9 cellular contexts compared by ENCODE assay signal in the genomic region with DNA sequence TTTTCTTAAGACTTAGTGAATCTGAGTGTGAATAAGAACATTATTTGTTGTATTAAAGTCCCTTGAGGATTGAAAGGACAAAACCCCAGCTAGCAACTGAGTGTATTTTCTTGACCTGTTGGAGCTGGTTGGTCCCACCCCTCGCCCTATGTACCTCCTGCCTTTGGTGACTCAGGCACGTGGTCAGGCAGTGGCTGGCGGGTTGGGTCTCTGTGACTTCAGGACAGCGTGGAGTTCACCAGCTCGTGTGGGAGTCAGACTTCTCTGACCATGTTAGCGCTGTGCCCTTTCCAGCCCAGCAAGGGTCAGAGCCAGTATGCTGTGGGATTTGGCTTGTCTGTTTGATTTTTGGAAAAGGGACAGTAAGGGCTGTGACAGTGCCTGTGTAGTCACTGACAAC.
DNase-seq lines count a peak whose midpoint lies in the region; ATAC-seq and TF ChIP-seq lines count a peak whose summit lies in the region.
"Had no signal": no experiment of that assay in that cellular context is flagged by ENCODE, and none has a peak within 500 bp of the region (broad histone marks: within the 10 kb centered on the region; RNA-seq: fewer than 3 reads in every experiment).

No MANE protein-coding gene starts in this region.

- H3K18ac ChIP-seq in mesenchymal stem cell (ENCODE audit: low read depth in 1 of 2, low read length in 2 of 2), result no peak overlapping the region

- no peak overlapping the region for H4K91ac ChIP-seq in mesenchymal stem cell (ENCODE audit: low read length)

- H3K23ac ChIP-seq in mesenchymal stem cell (ENCODE audit: low read length in 2 of 2), result no peak overlapping the region

- H3K4me2 ChIP-seq in mesenchymal stem cell (ENCODE audit: low read length, poor library complexity, severe bottlenecking), result no peak overlapping the region
- H3K4me2 ChIP-seq in neural progenitor cell, result no peak overlapping the region

- ATAC-seq in activated naive CD4-positive, alpha-beta T cell treated with anti-CD3 and anti-CD28 coated beads, Interleukin-2, amount 50 U/mL, for 72 hours, result peak; percentile 63 to 95

- H2BK12ac ChIP-seq in mesenchymal stem cell (ENCODE audit: low read length in 2 of 2), result no peak overlapping the region

- peaks cover 31 to 74% of the 10 kb centered on the region in 2 experiments for H3K36me3 ChIP-seq in mesenchymal stem cell (ENCODE audit: control insufficient read depth in 1 of 2, insufficient read depth in 2 of 2, low read depth in 1 of 2, low read length in 2 of 2)
- H3K36me3 ChIP-seq in neural progenitor cell, result no peaks in the 10 kb centered on the region

- H3K79me1 ChIP-seq in mesenchymal stem cell (replicated peaks; ENCODE audit: low read length, poor library complexity, severe bottlenecking), result peaks cover 35% of the 10 kb centered on the region

- H3K9me3 ChIP-seq in mesenchymal stem cell (ENCODE audit: control insufficient read depth, low read length) (no peaks in the 10 kb centered on the region), neural progenitor cell (ENCODE audit: low read depth) (no peaks in the 10 kb centered on the region)

- H3K4me1 Mint-ChIP-seq in chondrocyte (ENCODE audit: low read depth) (peaks cover 23% of the 10 kb centered on the region), neural progenitor cell (peaks cover 28% of the 10 kb centered on the region)

- peaks cover 13% of the 10 kb centered on the region for H3F3A ChIP-seq in neural progenitor cell (ENCODE audit: low read depth)

- H3K4me1 ChIP-seq in mesenchymal stem cell (ENCODE audit: control insufficient read depth, insufficient read depth, low read depth, low read length), result peaks cover 24% of the 10 kb centered on the region
- peaks cover 36% of the 10 kb centered on the region for H3K4me1 ChIP-seq in neural progenitor cell

- TF ChIP-seq CTCF in chondrocyte (IDR thresholded peaks at IDR 0.05), result no peak
- TF ChIP-seq CTCF in neural progenitor cell (IDR thresholded peaks at IDR 0.05), result no peak

- H3K9ac ChIP-seq in mesenchymal stem cell (ENCODE audit: low read length), result no peak overlapping the region
- no peak overlapping the region for H3K9ac ChIP-seq in neural progenitor cell

- no peak overlapping the region for H3K4ac ChIP-seq in mesenchymal stem cell (ENCODE audit: low read depth in 1 of 2, low read length in 2 of 2)

- no peak overlapping the region for H3K27ac Mint-ChIP-seq in activated naive CD4-positive, alpha-beta T cell treated with anti-CD3 and anti-CD28 coated beads, Interleukin-2, amount 50 U/mL, for 72 hours
- peak overlapping the region; percentile 22 for H3K27ac Mint-ChIP-seq in chondrocyte (ENCODE audit: unreplicated experiment)
- H3K27ac Mint-ChIP-seq in neural progenitor cell, result no peak overlapping the region

- H2BK120ac ChIP-seq in mesenchymal stem cell (ENCODE audit: low read depth, low read length), result no peak overlapping the region

- H4K20me1 ChIP-seq in neural progenitor cell (ENCODE audit: low read depth), result peaks cover 17% of the 10 kb centered on the region

- no peaks in the 10 kb centered on the region for H3K79me2 ChIP-seq in neural progenitor cell (ENCODE audit: low read depth)

- H3K9me3 Mint-ChIP-seq in activated naive CD4-positive, alpha-beta T cell treated with anti-CD3 and anti-CD28 coated beads, Interleukin-2, amount 50 U/mL, for 72 hours, result no peaks in the 10 kb centered on the region
- H3K9me3 Mint-ChIP-seq in chondrocyte (ENCODE audit: low read depth), result no peaks in the 10 kb centered on the region
- no peaks in the 10 kb centered on the region for H3K9me3 Mint-ChIP-seq in neural progenitor cell

- H3K27me3 ChIP-seq in mesenchymal stem cell (ENCODE audit: control insufficient read depth in 1 of 2, insufficient read depth in 1 of 2, low read length in 2 of 2) (no peaks in the 10 kb centered on the region), neural progenitor cell (no peaks in the 10 kb centered on the region)

- H2BK5ac ChIP-seq in mesenchymal stem cell (ENCODE audit: low read depth, low read length, poor library complexity, severe bottlenecking), result no peak overlapping the region

- H3K36me3 Mint-ChIP-seq in activated naive CD4-positive, alpha-beta T cell treated with anti-CD3 and anti-CD28 coated beads, Interleukin-2, amount 50 U/mL, for 72 hours, result no peaks in the 10 kb centered on the region
- peaks cover 18% of the 10 kb centered on the region for H3K36me3 Mint-ChIP-seq in chondrocyte (ENCODE audit: low read depth)
- peaks cover 7% of the 10 kb centered on the region for H3K36me3 Mint-ChIP-seq in neural progenitor cell

- H3K27ac ChIP-seq in mesenchymal stem cell (ENCODE audit: low read length, poor library complexity, severe bottlenecking) (no peak overlapping the region), neural progenitor cell (no peak overlapping the region)

- H2AFZ ChIP-seq in mesenchymal stem cell (ENCODE audit: low read depth, low read length), result no peak overlapping the region
- no peak overlapping the region for H2AFZ ChIP-seq in neural progenitor cell (replicated peaks)

- no peak overlapping the region for H2AK5ac ChIP-seq in mesenchymal stem cell (ENCODE audit: low read length, severe bottlenecking)

- H3K14ac ChIP-seq in mesenchymal stem cell (ENCODE audit: low read length in 2 of 2), result no peak overlapping the region

- H4K8ac ChIP-seq in mesenchymal stem cell (ENCODE audit: low read length), result no peak overlapping the region

- H3K27me3 Mint-ChIP-seq in chondrocyte (ENCODE audit: low read depth) (no peaks in the 10 kb centered on the region), neural progenitor cell (ENCODE audit: insufficient read depth, low read depth) (no peaks in the 10 kb centered on the region)

- H3K4me3 Mint-ChIP-seq in chondrocyte (ENCODE audit: unreplicated experiment) (no peak overlapping the region), neural progenitor cell (no peak overlapping the region)

- H2BK15ac ChIP-seq in mesenchymal stem cell (ENCODE audit: low read depth, poor library complexity, severe bottlenecking), result no peak overlapping the region

- WGBS in mesenchymal stem cell, result 50% methylated on average over 6 of the region's 6 CpGs

- no peak for DNase-seq in activated naive CD4-positive, alpha-beta T cell treated with anti-CD3 and anti-CD28 coated beads, Interleukin-2, amount 50 U/mL, for 72 hours (ENCODE audit: low spot score in 2 of 2)
- no peak for DNase-seq in activated naive CD4-positive, alpha-beta T cell treated with anti-CD3 and anti-CD28 coated beads, Interleukin-2, amount 50 U/mL, for 16 hours
- DNase-seq in chondrocyte (ENCODE audit: low spot score) (no peak), mesenchymal stem cell (peak; percentile 55), NCI-H446 (lab: John Stamatoyannopoulos, UW) (no peak), DMS53 treated with DMSO at 0.1 percent for 48 hours (lab: John Stamatoyannopoulos, UW; ENCODE audit: unreplicated experiment) (no peak), neural progenitor cell (ENCODE audit: low spot score) (no peak), NCI-H2171 treated with DMSO at 0.1 percent for 48 hours (lab: John Stamatoyannopoulos, UW) (no peak)
- DNase-seq: kidney glomerular epithelial cell had no signal

- H3K4me3 ChIP-seq in mesenchymal stem cell (ENCODE audit: insufficient read depth in 1 of 2, low read depth in 1 of 2, low read length in 2 of 2) (no peak overlapping the region), neural progenitor cell (no peak overlapping the region)
